Comparison of ENCODE assay signal across 8 cellular contexts in the genomic region with DNA sequence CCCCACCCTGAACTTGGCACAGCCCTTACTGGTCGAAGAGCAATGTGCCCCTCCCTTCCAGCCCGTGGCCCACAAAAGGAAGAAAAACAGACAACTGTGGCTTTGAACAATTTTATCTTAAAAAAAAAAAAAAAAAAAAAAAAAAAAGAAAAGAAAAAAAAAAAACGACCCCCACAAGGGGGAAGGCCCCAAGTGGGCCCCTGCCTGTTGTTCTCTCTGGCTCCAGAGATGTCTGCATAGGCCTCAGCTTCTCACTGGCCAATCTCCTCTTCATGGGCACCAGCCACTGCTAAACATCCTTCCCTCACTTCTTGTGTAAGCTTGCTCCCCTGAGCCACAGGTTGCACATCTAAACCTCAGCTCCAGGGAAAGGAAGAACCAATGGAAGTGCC. TPM values are rescaled to one million over a fixed set of nuclear protein-coding genes. Genes with fewer than 3 reads are reported as not detected.
DNase-seq lines count a peak whose midpoint lies in the region; ATAC-seq and TF ChIP-seq lines count a peak whose summit lies in the region.

No MANE protein-coding gene starts in this region.

- H3K36me3 ChIP-seq in adrenal gland (replicated peaks in 1 of 2) (peaks cover 0 to 44% of the 10 kb centered on the region in 2 donors), testis (ENCODE audit: low read depth, missing control alignments) (no peaks in the 10 kb centered on the region)

- no peaks in the 10 kb centered on the region for H3K9me3 Mint-ChIP-seq in activated naive CD4-positive, alpha-beta T cell treated with anti-CD3 and anti-CD28 coated beads for 36 hours
- H3K9me3 Mint-ChIP-seq in memory B cell: no peaks in the 10 kb centered on the region

- WGBS in adrenal gland, 4 donors: 3 to 17% (median 11%) methylated on average over 3 of the region's 3 CpGs
- 7 to 9% methylated on average over 3 of the region's 3 CpGs for WGBS in testis, 2 donors

- no peak for TF ChIP-seq CTCF in adrenal gland (IDR thresholded peaks at IDR 0.05)
- TF ChIP-seq CTCF in testis (IDR thresholded peaks at IDR 0.05): no peak

- H3K27ac ChIP-seq in adrenal gland (peak overlapping the region in 1 of 5 donors; percentile 67), testis (no peak overlapping the region)

- peaks cover 19% of the 10 kb centered on the region for H3K36me3 Mint-ChIP-seq in activated naive CD4-positive, alpha-beta T cell treated with anti-CD3 and anti-CD28 coated beads for 36 hours (ENCODE audit: low read depth)
- H3K36me3 Mint-ChIP-seq in memory B cell: peaks cover 27% of the 10 kb centered on the region

- H3K27ac Mint-ChIP-seq in activated naive CD4-positive, alpha-beta T cell treated with anti-CD3 and anti-CD28 coated beads for 36 hours: peak overlapping the region; percentile 77
- H3K27ac Mint-ChIP-seq in memory B cell: peak overlapping the region; percentile 82

- H3K4me1 ChIP-seq in adrenal gland (replicated peaks in 1 of 2): peaks cover 8 to 13% of the 10 kb centered on the region in 2 donors
- H3K4me1 ChIP-seq in testis: peaks cover 15% of the 10 kb centered on the region

- H3K27me3 Mint-ChIP-seq in activated naive CD4-positive, alpha-beta T cell treated with anti-CD3 and anti-CD28 coated beads for 36 hours (ENCODE audit: low read depth): no peaks in the 10 kb centered on the region
- H3K27me3 Mint-ChIP-seq in memory B cell: no peaks in the 10 kb centered on the region

- no peak for DNase-seq in activated naive CD4-positive, alpha-beta T cell treated with anti-CD3 and anti-CD28 coated beads for 36 hours
- no peak for DNase-seq in activated naive CD4-positive, alpha-beta T cell treated with Interleukin-2 at 50 U/mL for 16 hours
- DNase-seq in adrenal gland (no peak), memory B cell (ENCODE audit: low spot score in 2 of 2) (no peak), testis (no peak), hippocampal formation (lab: John Stamatoyannopoulos, UW) (no peak), globus pallidus (ENCODE audit: low spot score) (no peak)

- intact Hi-C loops in activated naive CD4-positive, alpha-beta T cell treated with anti-CD3 and anti-CD28 coated beads for 36 hours (cut with micrococcal nuclease): loop anchor here (2.0 kb wide), 2 partner anchors 18 to 26 kb away; partner anchors contain the start of gene F11R
- intact Hi-C loops in adrenal gland (cut with DNase I): no loop called here
- intact Hi-C loops in testis (cut with DNase I; ENCODE audit: low total_unique reads): no loop called here

- H3K4me1 Mint-ChIP-seq in activated naive CD4-positive, alpha-beta T cell treated with anti-CD3 and anti-CD28 coated beads for 36 hours (ENCODE audit: low read depth): peaks cover 35% of the 10 kb centered on the region
- H3K4me1 Mint-ChIP-seq in memory B cell: peaks cover 24% of the 10 kb centered on the region

- H3K27me3 ChIP-seq in adrenal gland (no peaks in the 10 kb centered on the region), testis (no peaks in the 10 kb centered on the region)

- no peaks in the 10 kb centered on the region for H3K9me3 ChIP-seq in adrenal gland (replicated peaks in 1 of 3)
- no peaks in the 10 kb centered on the region for H3K9me3 ChIP-seq in testis

- CTCF ChIA-PET in activated naive CD4-positive, alpha-beta T cell treated with anti-CD3 and anti-CD28 coated beads for 36 hours (lab: Charles Lee): interaction anchor here (0.6 to 11.2 kb wide), 8 partner anchors 9 to 66 kb away, joined by 3 to 135 read pairs (median 3); partner anchors contain the start of genes F11R and KLHDC9

- H3K4me3 ChIP-seq in adrenal gland (peak overlapping the region in 3 of 4 donors; percentile 30 to 73 (median 69)), testis (peak overlapping the region; percentile 60 to 72)

- ATAC-seq in memory B cell (ENCODE audit: low read depth) (no peak), GM18909 (IDR thresholded peaks at IDR 0.05; ENCODE audit: poor library complexity, unreplicated experiment) (no peak)

- peak overlapping the region; percentile 88 for H3K4me3 Mint-ChIP-seq in activated naive CD4-positive, alpha-beta T cell treated with anti-CD3 and anti-CD28 coated beads for 36 hours
- peak overlapping the region; percentile 84 for H3K4me3 Mint-ChIP-seq in memory B cell

- TF ChIP-seq POLR2A in adrenal gland (IDR thresholded peaks at IDR 0.05) (no peak), testis (IDR thresholded peaks at IDR 0.05) (no peak)

RNA-seq across cellular contexts. Expression of gene TSTD1, which starts 0.4 kb away (rescaled TPM):
- total RNA-seq in activated naive CD4-positive, alpha-beta T cell treated with anti-CD3 and anti-CD28 coated beads for 36 hours: 10 to 100 TPM; 50.3 to 51.5 TPM
- total RNA-seq in adrenal gland (100 to 1,000 TPM in 3 of 8 donors, 10 to 100 TPM in 5; 46.3 to 280 (median 93.3) TPM), testis (100 to 1,000 TPM; 100 to 103 TPM)
- polyA plus RNA-seq in adrenal gland (100 to 1,000 TPM in 2 of 3 donors, 10 to 100 TPM in 1; 57.8 to 153 (median 109) TPM), testis (ENCODE audit: insufficient read depth, low read depth, low replicate concordance) (52.2 TPM)

RNA-seq across cellular contexts. Expression of gene USF1, which starts 6.6 kb away (rescaled TPM):
- total RNA-seq in activated naive CD4-positive, alpha-beta T cell treated with anti-CD3 and anti-CD28 coated beads for 36 hours: 10 to 100 TPM; 43.7 to 44.2 TPM
- total RNA-seq in adrenal gland (10 to 100 TPM; 41.3 to 82.9 (median 63.7) TPM), testis (10 to 100 TPM; 50.8 to 61.9 TPM)
- polyA plus RNA-seq in adrenal gland (100 to 1,000 TPM in 2 of 3 donors, 10 to 100 TPM in 1; 48.0 to 153 (median 144) TPM), testis (ENCODE audit: insufficient read depth, low read depth, low replicate concordance) (38.8 TPM)

RNA-seq across cellular contexts. Expression of gene F11R, which starts 18.2 kb away (rescaled TPM):
- 10 to 100 TPM; 26.0 to 26.9 TPM for total RNA-seq in activated naive CD4-positive, alpha-beta T cell treated with anti-CD3 and anti-CD28 coated beads for 36 hours
- total RNA-seq in adrenal gland: 10 to 100 TPM; 32.1 to 99.1 (median 55.1) TPM
- polyA plus RNA-seq in adrenal gland: 10 to 100 TPM; 19.3 to 83.0 (median 22.9) TPM
- total RNA-seq in testis: 10 to 100 TPM; 34.5 to 38.3 TPM
- polyA plus RNA-seq in testis (ENCODE audit: insufficient read depth, low read depth, low replicate concordance): 54.0 TPM

RNA-seq across cellular contexts. Expression of gene ARHGAP30, which starts 30.5 kb away (rescaled TPM):
- total RNA-seq in activated naive CD4-positive, alpha-beta T cell treated with anti-CD3 and anti-CD28 coated beads for 36 hours: 100 to 1,000 TPM; 104 to 106 TPM
- total RNA-seq in adrenal gland (10 to 100 TPM in 5 of 8 donors, 1 to 10 TPM in 3; 3.7 to 15.7 (median 10.5) TPM), testis (1 to 10 TPM in 1 of 2 donors, under 1 TPM in 1; 0.79 to 1.6 TPM)
- polyA plus RNA-seq in adrenal gland (10 to 100 TPM in 1 of 3 donors, 1 to 10 TPM in 2; 3.7 to 17.5 (median 4.5) TPM), testis (ENCODE audit: insufficient read depth, low read depth, low replicate concordance) (5.4 TPM)

RNA-seq across cellular contexts. Expression of gene NECTIN4, which starts 50.2 kb away (rescaled TPM):
- not detected for total RNA-seq in activated naive CD4-positive, alpha-beta T cell treated with anti-CD3 and anti-CD28 coated beads for 36 hours
- total RNA-seq in adrenal gland (not detected), testis (1 to 10 TPM in 1 of 2 donors, under 1 TPM in 1; 0.63 to 1.2 TPM)
- polyA plus RNA-seq in adrenal gland (under 1 TPM in 1 of 3 donors, not detected in 2; 0.10 TPM), testis (ENCODE audit: insufficient read depth, low read depth, low replicate concordance) (1.3 TPM)
